ENCODE assay signal across 8 cellular contexts in the genomic region with DNA sequence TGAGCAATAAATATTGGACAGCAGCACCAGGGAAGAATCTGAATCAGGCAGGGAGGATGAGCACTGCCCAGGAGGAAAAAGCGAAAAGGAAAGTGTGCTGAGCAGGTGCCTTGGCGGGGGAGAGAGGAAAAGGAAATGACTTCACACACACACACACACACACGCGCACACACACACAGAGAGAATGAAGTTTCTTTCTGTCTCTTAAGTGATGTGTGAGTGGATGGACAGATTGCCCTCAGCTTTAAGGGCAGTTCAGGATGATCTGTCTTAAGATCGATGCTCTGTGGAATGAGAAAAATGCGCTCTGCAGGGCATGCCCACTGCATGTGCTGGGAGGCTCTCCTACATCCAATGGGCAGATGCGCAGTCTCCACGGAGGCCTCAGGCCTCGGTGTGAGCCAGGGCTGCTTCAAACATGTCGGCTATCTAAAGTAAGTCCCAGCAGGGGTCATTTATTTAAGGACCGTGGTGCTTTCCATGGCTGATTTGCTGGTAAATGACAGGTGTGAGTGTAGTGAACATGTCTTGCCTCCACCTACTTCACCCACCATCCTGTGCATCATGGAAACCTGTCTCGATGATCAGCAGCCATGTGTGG. TPM values are rescaled to one million over a fixed set of nuclear protein-coding genes. Genes with fewer than 3 reads are reported as not detected.
DNase-seq lines count a peak whose midpoint lies in the region; ATAC-seq and TF ChIP-seq lines count a peak whose summit lies in the region.

No MANE protein-coding gene starts in this region.

- H3K4me1 ChIP-seq in mononuclear cell (ENCODE audit: insufficient read depth, low read length) = peaks cover 24% of the 10 kb centered on the region

- ATAC-seq in GM18867 (IDR thresholded peaks at IDR 0.05; ENCODE audit: unreplicated experiment) (peak; percentile 29), HG03196 (IDR thresholded peaks at IDR 0.05; ENCODE audit: unreplicated experiment) (peak; percentile 39)
- peak; percentile 68 for ATAC-seq in stimulated activated effector memory CD8-positive, alpha-beta T cell treated with anti-CD3 and anti-CD28 coated beads, Interleukin-12 subunit alpha, Interleukin-12 subunit beta, amount 100 ng/mL, for 72 hours

- H3K9me3 ChIP-seq in mononuclear cell (ENCODE audit: low read depth, low read length) = no peaks in the 10 kb centered on the region

- no peaks in the 10 kb centered on the region for H3K9me3 Mint-ChIP-seq in stimulated activated effector memory CD8-positive, alpha-beta T cell treated with anti-CD3 and anti-CD28 coated beads, Interleukin-12 subunit alpha, Interleukin-12 subunit beta, amount 100 ng/mL, for 72 hours

- H3K4me1 Mint-ChIP-seq in stimulated activated effector memory CD8-positive, alpha-beta T cell treated with anti-CD3 and anti-CD28 coated beads, Interleukin-12 subunit alpha, Interleukin-12 subunit beta, amount 100 ng/mL, for 72 hours = peaks cover 21% of the 10 kb centered on the region

- H3K27ac Mint-ChIP-seq in stimulated activated effector memory CD8-positive, alpha-beta T cell treated with anti-CD3 and anti-CD28 coated beads, Interleukin-12 subunit alpha, Interleukin-12 subunit beta, amount 100 ng/mL, for 72 hours = peak overlapping the region; percentile 95

- peak; percentile 52 for DNase-seq in AG08396 (ENCODE audit: low spot score)
- DNase-seq in NOMO-1 treated with dmso at 0.1 percent for 144 hours (lab: John Stamatoyannopoulos, UW; ENCODE audit: unreplicated experiment) = peak; percentile 59
- DNase-seq in activated CD8-positive, alpha-beta memory T cell treated with anti-CD3 and anti-CD28 coated beads, Interleukin-2, amount 50 U/mL, for 4 hours = peak; percentile 53
- DNase-seq in erythroblast (lab: John Stamatoyannopoulos, UW) = peak; percentile 77 to 84
- DNase-seq in stimulated activated effector memory CD8-positive, alpha-beta T cell treated with anti-CD3 and anti-CD28 coated beads, Interleukin-12 subunit alpha, Interleukin-12 subunit beta, amount 100 ng/mL, for 72 hours (ENCODE audit: low spot score in 2 of 2) = peak; percentile 45 to 82

- H3K4me3 Mint-ChIP-seq in stimulated activated effector memory CD8-positive, alpha-beta T cell treated with anti-CD3 and anti-CD28 coated beads, Interleukin-12 subunit alpha, Interleukin-12 subunit beta, amount 100 ng/mL, for 72 hours = peak overlapping the region; percentile 95

- peak overlapping the region; percentile 69 for H3K4me3 ChIP-seq in mononuclear cell (ENCODE audit: low read length)

- peaks cover 38% of the 10 kb centered on the region for H3K36me3 Mint-ChIP-seq in stimulated activated effector memory CD8-positive, alpha-beta T cell treated with anti-CD3 and anti-CD28 coated beads, Interleukin-12 subunit alpha, Interleukin-12 subunit beta, amount 100 ng/mL, for 72 hours

- TF ChIP-seq POLR2A in erythroblast (IDR thresholded peaks at IDR 0.05; ENCODE audit: low read length) = peak; percentile 57

- H3K27me3 ChIP-seq in mononuclear cell (ENCODE audit: insufficient read depth, low read length) = no peaks in the 10 kb centered on the region

RNA-seq across cellular contexts. Expression of gene ACBD5, which starts 2.5 kb away (rescaled TPM):
- 35.8 TPM for total RNA-seq in mononuclear cell

Comparison
In these comparisons a context has a peak if more than half of its experiments do, and no peak if none do; other contexts are left out.
1. Peak in every context shown above with its lines: DNase-seq, ATAC-seq and H3K4me3 ChIP-seq.